ENCODE assay signal across 29 cellular contexts in the genomic region with DNA sequence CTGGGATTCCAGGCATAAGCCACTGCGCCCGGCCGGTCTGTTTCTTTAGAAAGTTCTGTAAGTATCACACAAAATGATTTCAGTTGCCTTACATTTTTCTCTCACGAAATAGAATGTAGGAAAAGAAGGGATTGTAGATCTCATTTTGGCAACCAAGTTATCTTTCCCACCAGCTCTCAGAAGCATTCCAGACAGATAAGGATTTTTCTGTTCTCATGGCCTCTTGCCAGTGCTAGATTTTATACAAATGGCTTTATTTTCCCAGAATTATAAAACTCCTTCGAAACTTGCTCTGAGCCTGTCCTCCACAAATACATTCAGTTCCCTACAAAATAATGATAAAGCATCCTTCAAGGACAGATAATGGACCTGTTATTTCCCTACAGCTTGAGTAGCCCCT. TPM values are rescaled to one million over a fixed set of nuclear protein-coding genes. Genes with fewer than 3 reads are reported as not detected.
"Had no signal": no experiment of that assay in that cellular context is flagged by ENCODE, and none has a peak within 500 bp of the region (broad histone marks: within the 10 kb centered on the region; RNA-seq: fewer than 3 reads in every experiment).

No MANE protein-coding gene starts in this region.

- H3K27me3 ChIP-seq: Peyer's patch, SJSA1 had no signal

- H3K27me3 Mint-ChIP-seq: activated naive CD8-positive, alpha-beta T cell treated with anti-CD3 and anti-CD28 coated beads, Interleukin-2, amount 10 ng/mL, durations not matched to agents 7 days and 5 days; IgD-negative memory B cell had no signal

- ATAC-seq: activated CD4-positive, CD25-positive, alpha-beta regulatory T cell treated with anti-CD3 and anti-CD28 coated beads, Interleukin-2, amount 50 U/mL, for 24 hours; activated CD8-positive, alpha-beta T cell treated with anti-CD3 and anti-CD28 coated beads, Interleukin-2, amount 10 ng/mL, durations not matched to agents 7 days and 5 days; SK-N-SH treated with all-trans-retinoic acid at 6 μM for 48 hours had no signal

- DNase-seq: activated CD4-positive, alpha-beta T cell treated with anti-CD3 and anti-CD28 coated beads for 4 hours; activated CD8-positive, alpha-beta memory T cell treated with anti-CD3 and anti-CD28 coated beads, Interleukin-2, amount 50 U/mL, for 48 hours; activated CD8-positive, alpha-beta T cell treated with anti-CD3 and anti-CD28 coated beads, Interleukin-2, amount 10 ng/mL, durations not matched to agents 7 days and 5 days; activated effector memory CD4-positive, alpha-beta T cell treated with Interleukin-2 at 50 U/mL for 16 hours; activated naive CD4-positive, alpha-beta T cell; activated naive CD8-positive, alpha-beta T cell treated with anti-CD3 and anti-CD28 coated beads, Interleukin-2, amount 10 ng/mL, durations not matched to agents 7 days and 5 days; activated T-cell treated with anti-CD3 and anti-CD28 coated beads, Interleukin-2, amount 50 U/mL, for 1 hour; amniotic stem cell; KG1; NCI-H1092 treated with DMSO at 0.1 percent for 48 hours; NCI-H1417 treated with DMSO at 0.1 percent for 48 hours; NCI-H1694; NCI-H2029; NCI-H2107; NCI-H2171 treated with DMSO at 0.1 percent for 48 hours; NCI-H345; NCI-H510A treated with DMSO at 0.1 percent for 48 hours; NCI-H69; NK-92 treated with Interleukin-12 subunit alpha and Interleukin-12 subunit beta, amount 100 ng/mL, for 24 hours; Peyer's patch; SHP77; SW 1271 had no signal

- H3K27ac Mint-ChIP-seq: activated CD8-positive, alpha-beta T cell treated with anti-CD3 and anti-CD28 coated beads, Interleukin-2, amount 10 ng/mL, durations not matched to agents 7 days and 5 days; activated naive CD8-positive, alpha-beta T cell treated with anti-CD3 and anti-CD28 coated beads, Interleukin-2, amount 10 ng/mL, durations not matched to agents 7 days and 5 days; IgD-negative memory B cell had no signal

- H3K4me1 Mint-ChIP-seq: IgD-negative memory B cell had no signal

- H3K4me3 ChIP-seq: Peyer's patch, SJSA1 had no signal

- H3K4me3 Mint-ChIP-seq: activated CD8-positive, alpha-beta T cell treated with anti-CD3 and anti-CD28 coated beads, Interleukin-2, amount 10 ng/mL, durations not matched to agents 7 days and 5 days; activated naive CD8-positive, alpha-beta T cell treated with anti-CD3 and anti-CD28 coated beads, Interleukin-2, amount 10 ng/mL, durations not matched to agents 7 days and 5 days; IgD-negative memory B cell had no signal

- H3K4me1 ChIP-seq: Peyer's patch had no signal

- H3K9me3 ChIP-seq: Peyer's patch, SJSA1 had no signal

- H3K9me3 Mint-ChIP-seq: activated naive CD8-positive, alpha-beta T cell treated with anti-CD3 and anti-CD28 coated beads, Interleukin-2, amount 10 ng/mL, durations not matched to agents 7 days and 5 days; IgD-negative memory B cell had no signal

- H3K27ac ChIP-seq: Peyer's patch, SJSA1 had no signal

RNA-seq across cellular contexts. Expression of a gene that starts 58.3 kb away (rescaled TPM):
- total RNA-seq: activated naive CD8-positive, alpha-beta T cell treated with anti-CD3 and anti-CD28 coated beads, Interleukin-2, amount 10 ng/mL, durations not matched to agents 7 days and 5 days; cardiac septum; LHCN-M2; Peyer's patch; SJSA1; T-helper 1 cell treated with Interleukin-12 subunit alpha and Interleukin-12 subunit beta and Interleukin-4 antibody, amounts not matched to agents 30 ng/mL and 1 ng/mL, for 36 hours had no signal
- polyA plus RNA-seq: IgD-negative memory B cell had no signal
